2 cellular contexts compared by ENCODE assay signal in genomic region chr19:18928018-18928805, GRCh38.
TF ChIP-seq lines count a peak whose summit lies in the region.

No MANE protein-coding gene starts in this region.

TF ChIP-seq in HepG2, 621 proteins besides CTCF, POLR2A, EP300 and RAD21:
- TF ChIP-seq RBM22 (optimal IDR thresholded peaks at IDR 0.05; ENCODE audit: low read length): peak; percentile 12
- TF ChIP-seq YY1 (IDR thresholded peaks at IDR 0.05; ENCODE audit: insufficient read depth, insufficient replicate concordance, low read depth, low read length): no peak
- TF ChIP-seq ZSCAN12 (CRISPR knock-in tag; IDR thresholded peaks at IDR 0.05): no peak
- TF ChIP-seq ZFX (CRISPR knock-in tag; IDR thresholded peaks at IDR 0.05; ENCODE audit: low read depth): no peak
- no peak for TF ChIP-seq FLYWCH1 (CRISPR knock-in tag; IDR thresholded peaks at IDR 0.05)
- TF ChIP-seq SPEN (CRISPR knock-in tag; IDR thresholded peaks at IDR 0.05; ENCODE audit: low read depth): no peak
- TF ChIP-seq AKAP8 (CRISPR knock-in tag; IDR thresholded peaks at IDR 0.05): no peak
- TF ChIP-seq KMT2A (CRISPR knock-in tag; IDR thresholded peaks at IDR 0.05): no peak
- no peak for TF ChIP-seq ZBTB21 (CRISPR knock-in tag; IDR thresholded peaks at IDR 0.05)
- TF ChIP-seq ZNF276 (CRISPR knock-in tag; IDR thresholded peaks at IDR 0.05; ENCODE audit: low read depth): no peak
- TF ChIP-seq PAF1 (CRISPR knock-in tag; IDR thresholded peaks at IDR 0.05): no peak
- peak; percentile 70 for TF ChIP-seq AGO2 (optimal IDR thresholded peaks at IDR 0.05; ENCODE audit: low read depth, low read length)
- no peak for TF ChIP-seq ZNF652 (CRISPR knock-in tag; IDR thresholded peaks at IDR 0.05; ENCODE audit: borderline replicate concordance, low read depth)
- no peak for TF ChIP-seq NCOA2 (CRISPR knock-in tag; IDR thresholded peaks at IDR 0.05)
- peak; percentile 47 for TF ChIP-seq RBFOX2 (IDR thresholded peaks at IDR 0.05; ENCODE audit: low read depth, low read length)
- no peak for TF ChIP-seq ASH2L (IDR thresholded peaks at IDR 0.05; ENCODE audit: insufficient read length, low read depth, low read length)
- TF ChIP-seq ZFAT (CRISPR knock-in tag; conservative IDR thresholded peaks at IDR 0.05): no peak
- no peak for TF ChIP-seq DR1 (CRISPR knock-in tag; IDR thresholded peaks at IDR 0.05)
- TF ChIP-seq RERE (CRISPR knock-in tag; IDR thresholded peaks at IDR 0.05; ENCODE audit: low read depth): no peak

TF ChIP-seq in endothelial cell of umbilical vein, 7 proteins besides CTCF, POLR2A, EP300 and RAD21:
- TF ChIP-seq GATA2 (IDR thresholded peaks at IDR 0.05; ENCODE audit: insufficient read depth, insufficient read length, low read depth, low read length): no peak
- no peak for TF ChIP-seq JUN (IDR thresholded peaks at IDR 0.05; ENCODE audit: borderline replicate concordance, insufficient read depth, insufficient read length, low read depth)
- TF ChIP-seq POLR2AphosphoS5 (IDR thresholded peaks at IDR 0.05; ENCODE audit: insufficient read depth, low read depth, low read length): peak; percentile 31
- no peak for TF ChIP-seq MYC (IDR thresholded peaks at IDR 0.05; ENCODE audit: low read depth, low read length)
- TF ChIP-seq EZH2 (IDR thresholded peaks at IDR 0.05; ENCODE audit: borderline replicate concordance, low read depth, low read length, severe bottlenecking): no peak
- no peak for TF ChIP-seq FOS (IDR thresholded peaks at IDR 0.05; ENCODE audit: borderline replicate concordance, insufficient read depth, low read length)
